ENCODE assay signal across 15 cellular contexts in the genomic region with DNA sequence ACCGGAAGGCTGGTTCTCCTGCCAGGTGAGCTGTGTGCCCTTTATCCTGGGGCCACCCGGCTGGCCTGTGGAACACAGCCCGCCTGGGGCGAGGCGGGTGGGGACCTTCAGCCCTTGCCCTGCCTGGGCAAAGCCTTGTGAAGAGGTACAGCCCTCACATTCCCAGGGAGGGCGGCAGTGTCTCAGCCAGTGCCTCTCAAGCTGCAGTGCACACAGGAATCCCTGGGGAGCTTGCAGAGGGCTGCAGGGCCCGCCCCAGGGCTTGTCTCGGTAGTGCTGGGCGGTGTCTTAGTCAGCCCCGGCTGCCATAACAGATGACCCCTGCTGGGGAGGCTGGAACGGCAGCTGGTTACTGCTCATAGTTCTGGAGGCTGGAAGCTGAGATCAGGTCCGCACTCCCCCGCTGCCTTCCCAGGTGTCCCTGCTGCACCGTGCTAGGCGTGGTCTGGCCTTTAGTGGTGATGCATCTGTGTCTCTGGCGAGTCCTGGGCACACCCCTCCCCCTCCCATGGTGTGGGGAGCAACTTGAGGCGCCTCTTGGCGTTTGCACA. TPM values are rescaled to one million over a fixed set of nuclear protein-coding genes. Genes with fewer than 3 reads are reported as not detected.
DNase-seq lines count a peak whose midpoint lies in the region; ATAC-seq and TF ChIP-seq lines count a peak whose summit lies in the region.
"Had no signal": no experiment of that assay in that cellular context is flagged by ENCODE, and none has a peak within 500 bp of the region (broad histone marks: within the 10 kb centered on the region; RNA-seq: fewer than 3 reads in every experiment).

No MANE protein-coding gene starts in this region.

- intact Hi-C loops in Caco-2 (cut with micrococcal nuclease; ENCODE audit: unreplicated experiment) = no loop called here
- intact Hi-C loops in lower lobe of right lung (cut with DNase I) = no loop called here

- H3K36me3 ChIP-seq in Caco-2 (ENCODE audit: control insufficient read depth, insufficient read depth, low read length) = peaks cover 3% of the 10 kb centered on the region; the same call in 1 of the 2 replicates
- H3K36me3 ChIP-seq in lower lobe of right lung = peaks cover 78% of the 10 kb centered on the region

- H3K4me3 Mint-ChIP-seq in Caco-2 (ENCODE audit: unreplicated experiment) = no peak overlapping the region
- H3K4me3 Mint-ChIP-seq: mesothelial cell of epicardium, T-cell had no signal

- DNase-seq in Caco-2 = peak; percentile 35 to 47
- peak; percentile 37 for DNase-seq in LHCN-M2 (ENCODE audit: low read depth)
- peak; percentile 39 for DNase-seq in astrocyte of the spinal cord (ENCODE audit: low read depth, low spot score)
- DNase-seq in lower lobe of right lung = peak; percentile 36
- no peak for DNase-seq in SKM-1 treated with dmso at 0.1 percent for 144 hours (lab: John Stamatoyannopoulos, UW; ENCODE audit: unreplicated experiment)
- no peak for DNase-seq in NCI-H226
- DNase-seq: activated CD4-positive, alpha-beta T cell treated with anti-CD3 and anti-CD28 coated beads for 48 hours; body of pancreas; stimulated activated CD4-positive, alpha-beta T cell treated with anti-CD3 and anti-CD28 coated beads, Interleukin-2, amount 100 ng/mL, for 24 hours; stimulated activated naive CD8-positive, alpha-beta T cell treated with anti-CD3 and anti-CD28 coated beads, Interleukin-15, Interleukin-2, amounts not matched to agents 100 U/mL and 50 U/mL, for 24 hours; T-cell had no signal

- H3K4me1 ChIP-seq in Caco-2 (no peaks in the 10 kb centered on the region), lower lobe of right lung (no peaks in the 10 kb centered on the region)
- H3K4me1 ChIP-seq: body of pancreas had no signal

- H3K4me1 Mint-ChIP-seq in Caco-2 (ENCODE audit: low read depth, unreplicated experiment) = peaks cover 6% of the 10 kb centered on the region
- H3K4me1 Mint-ChIP-seq: mesothelial cell of epicardium had no signal

- BruUV-seq in Caco-2 (replicated peaks; lab: Mats Ljungman, UMichigan) = no TSS peak

- in situ Hi-C loops in astrocyte of the spinal cord (cut with HindIII; ENCODE audit: low sequenced_read_pairs) = no loop called here

- CTCF ChIA-PET in Caco-2 (lab: Charles Lee) = interaction anchor here (0.6 kb wide), 1 partner anchor 12 kb away, joined by 3 read pairs; a partner anchor contains a TSS

- peaks cover 18% of the 10 kb centered on the region for H3K36me3 Mint-ChIP-seq in Caco-2 (ENCODE audit: insufficient read depth, unreplicated experiment)

- H3K4me3 ChIP-seq in Caco-2 (ENCODE audit: low read depth, low read length) (no peak overlapping the region), astrocyte of the spinal cord (ENCODE audit: low read depth, low read length) (no peak overlapping the region), lower lobe of right lung (no peak overlapping the region)
- H3K4me3 ChIP-seq: body of pancreas had no signal

- no peak for TF ChIP-seq CTCF in Caco-2 (IDR thresholded peaks at IDR 0.05; ENCODE audit: insufficient read depth in 1 of 2, low read depth in 1 of 2, low read length in 1 of 2, severe bottlenecking in 1 of 2, unreplicated experiment in 1 of 2)
- no peak for TF ChIP-seq CTCF in astrocyte of the spinal cord (IDR thresholded peaks at IDR 0.05; ENCODE audit: low read depth, low read length)
- TF ChIP-seq CTCF in lower lobe of right lung (IDR thresholded peaks at IDR 0.05) = no peak

- no peaks in the 10 kb centered on the region for H3K27me3 Mint-ChIP-seq in Caco-2 (ENCODE audit: insufficient read depth, unreplicated experiment)
- H3K27me3 Mint-ChIP-seq: T-cell had no signal

- H3K9me3 Mint-ChIP-seq in Caco-2 (ENCODE audit: unreplicated experiment) = no peaks in the 10 kb centered on the region
- H3K9me3 Mint-ChIP-seq: activated T-helper 2 cell treated with anti-CD3 and anti-CD28 coated beads, Interferon-gamma antibody, Interleukin-2, Interleukin-4, amounts not matched to agents 10 μg/mL and 5 μg/mL and 100 μg/mL, durations not matched to agents 14 hours and 24 hours and 36 hours; mesothelial cell of epicardium; T-cell had no signal

- no peak overlapping the region for H3K27ac Mint-ChIP-seq in Caco-2 (ENCODE audit: unreplicated experiment)
- H3K27ac Mint-ChIP-seq: activated T-helper 2 cell treated with anti-CD3 and anti-CD28 coated beads, Interferon-gamma antibody, Interleukin-2, Interleukin-4, amounts not matched to agents 10 μg/mL and 5 μg/mL and 100 μg/mL, durations not matched to agents 14 hours and 24 hours and 36 hours; mesothelial cell of epicardium; T-cell had no signal

- ATAC-seq in lower lobe of right lung (peak; percentile 13 to 35), GM19328 (IDR thresholded peaks at IDR 0.05; ENCODE audit: unreplicated experiment) (no peak), GM19324 (IDR thresholded peaks at IDR 0.05; ENCODE audit: low FRiP score, unreplicated experiment) (no peak)
- ATAC-seq: body of pancreas; stimulated activated naive CD8-positive, alpha-beta T cell treated with anti-CD3 and anti-CD28 coated beads, Interleukin-15, Interleukin-2, amounts not matched to agents 100 U/mL and 50 U/mL, for 24 hours; T-cell had no signal

- H3K27me3 ChIP-seq in Caco-2 (replicated peaks; ENCODE audit: control insufficient read depth, insufficient read depth, low read length) (no peaks in the 10 kb centered on the region), lower lobe of right lung (ENCODE audit: low read depth) (no peaks in the 10 kb centered on the region)
- H3K27me3 ChIP-seq: body of pancreas had no signal

- POLR2A ChIA-PET in Caco-2 (lab: Charles Lee) = no interaction called here

- no peaks in the 10 kb centered on the region for H3K9me3 ChIP-seq in Caco-2
- no peaks in the 10 kb centered on the region for H3K9me3 ChIP-seq in lower lobe of right lung
- H3K9me3 ChIP-seq: body of pancreas had no signal

- H3K27ac ChIP-seq in lower lobe of right lung = no peak overlapping the region
- H3K27ac ChIP-seq: body of pancreas had no signal

RNA-seq across cellular contexts. Expression of a gene that starts 12.6 kb away (rescaled TPM):
- total RNA-seq in Caco-2 (2022) (7.1 and 7.7 TPM in 2 replicates), LHCN-M2 (2014; rRNA removed) (6.6 and 7.2 TPM in 2 replicates), lower lobe of right lung (10.6 TPM)
- 2.0 TPM for polyA plus RNA-seq in LHCN-M2 (2012)

RNA-seq across cellular contexts. Expression of a gene that starts 12.8 kb away (rescaled TPM):
- total RNA-seq in Caco-2 (2022) (35.6 and 36.0 TPM in 2 replicates), LHCN-M2 (2014; rRNA removed) (14.6 TPM in 2 replicates), lower lobe of right lung (53.9 TPM)
- polyA plus RNA-seq in LHCN-M2 (2012) = 19.3 TPM

RNA-seq across cellular contexts. Expression of a gene that starts 30.2 kb away (rescaled TPM):
- total RNA-seq in Caco-2 (2022) (19.0 and 19.2 TPM in 2 replicates), LHCN-M2 (2014; rRNA removed) (31.8 and 38.3 TPM in 2 replicates), lower lobe of right lung (19.8 TPM)
- polyA plus RNA-seq in LHCN-M2 (2012) = 15.1 TPM

Comparison
In these comparisons a context has a peak if more than half of its experiments do, and no peak if none do; other contexts are left out.
1. DNase-seq: peak in Caco-2 (2 of 2), LHCN-M2 (single experiment), astrocyte of the spinal cord (single experiment) and lower lobe of right lung (single experiment); none in SKM-1 treated with dmso at 0.1 percent for 144 hours (single experiment) and NCI-H226 (single experiment).
2. ATAC-seq: peak in lower lobe of right lung (2 of 2); none in GM19328 (single experiment) and GM19324 (single experiment).